8 cellular contexts compared by ENCODE assay signal in genomic region chr15:41774062-41774872, GRCh38. TPM values are rescaled to one million over a fixed set of nuclear protein-coding genes. Genes with fewer than 3 reads are reported as not detected.
DNase-seq lines count a peak whose midpoint lies in the region; ATAC-seq lines count a peak whose summit lies in the region.

Gene MAPKBP1 (plus strand): TSS chr15:41774484. CDS start chr15:41775276, 792 bp downstream.

- H3K9me3 ChIP-seq in effector memory CD4-positive, alpha-beta T cell (ENCODE audit: control insufficient read depth, low read length) = no peaks in the 10 kb centered on the region

- H3K27ac ChIP-seq in effector memory CD4-positive, alpha-beta T cell (ENCODE audit: insufficient read depth, low read length, poor library complexity, severe bottlenecking) = peak within 1 kb of the TSS; percentile 78

- H3K4me1 ChIP-seq in effector memory CD4-positive, alpha-beta T cell (ENCODE audit: control insufficient read depth, insufficient read depth, low read length, poor library complexity, severe bottlenecking) = peaks cover 32% of the 10 kb centered on the region

- peak within 1 kb of the TSS; percentile 85 for H3K4me3 ChIP-seq in effector memory CD4-positive, alpha-beta T cell (ENCODE audit: insufficient read depth, low read depth, low read length, poor library complexity, severe bottlenecking)

- DNase-seq in COLO829 (ENCODE audit: low spot score) (peak; percentile 89), HS-5 (ENCODE audit: low read depth) (peak; percentile 97), NK-92 (lab: John Stamatoyannopoulos, UW; ENCODE audit: unreplicated experiment) (peak; percentile 80), lung microvascular endothelial cell (ENCODE audit: low read depth in 2 of 2) (peak; percentile 98 to 99)
- DNase-seq in activated CD8-positive, alpha-beta memory T cell treated with anti-CD3 and anti-CD28 coated beads for 1 hour (ENCODE audit: extremely low read depth in 1 of 2, low read depth in 1 of 2) = peak; percentile 91 to 94
- peak; percentile 95 to 97 (median 96) for DNase-seq in effector memory CD4-positive, alpha-beta T cell
- DNase-seq in stimulated activated CD4-positive, alpha-beta T cell treated with anti-CD3 and anti-CD28 coated beads, TNF-alpha, amount 100 ng/mL, for 48 hours (ENCODE audit: low read depth in 3 of 3) = peak; percentile 94 to 96 (median 95)

- peaks cover 6% of the 10 kb centered on the region for H3K36me3 ChIP-seq in effector memory CD4-positive, alpha-beta T cell (ENCODE audit: control insufficient read depth, insufficient read depth, low read length)

- peak; percentile 71 for ATAC-seq in GM19468 (IDR thresholded peaks at IDR 0.05; ENCODE audit: extremely low read depth, unreplicated experiment)

- no peaks in the 10 kb centered on the region for H3K27me3 ChIP-seq in effector memory CD4-positive, alpha-beta T cell (replicated peaks; ENCODE audit: control insufficient read depth, insufficient read depth, low read length, poor library complexity, severe bottlenecking)

RNA-seq across cellular contexts. Expression of gene MAPKBP1, which starts in this region (rescaled TPM):
- total RNA-seq in lung microvascular endothelial cell = 7.1 and 8.5 TPM in 2 replicates

Comparison
In these comparisons a context has a peak if more than half of its experiments do, and no peak if none do; other contexts are left out.
1. Peak in every context shown above with its lines: DNase-seq, ATAC-seq, H3K4me3 ChIP-seq and H3K27ac ChIP-seq.